Comparison of ENCODE assay signal across 10 cellular contexts in genomic region chr6:168851460-168852103, GRCh38.
DNase-seq lines count a peak whose midpoint lies in the region; TF ChIP-seq lines count a peak whose summit lies in the region.
"Had no signal": no experiment of that assay in that cellular context is flagged by ENCODE, and none has a peak within 500 bp of the region (broad histone marks: within the 10 kb centered on the region; RNA-seq: fewer than 3 reads in every experiment).

No MANE protein-coding gene starts in this region.

- no peaks in the 10 kb centered on the region for H3K36me3 Mint-ChIP-seq in brain

- peaks cover 0 to 13% of the 10 kb centered on the region in 2 donors for H3K4me1 ChIP-seq in muscle layer of duodenum (ENCODE audit: control insufficient read depth in 1 of 2, insufficient read depth in 2 of 2, low read length in 2 of 2)

- H3K27me3 ChIP-seq in AG04450 (ENCODE audit: control insufficient read depth, insufficient read depth, low read length) (no peaks in the 10 kb centered on the region), muscle layer of duodenum (ENCODE audit: low read depth, low read length) (no peaks in the 10 kb centered on the region)

- no peaks in the 10 kb centered on the region for H3K27me3 Mint-ChIP-seq in brain
- H3K27me3 Mint-ChIP-seq: stimulated activated naive CD8-positive, alpha-beta T cell treated with anti-CD3 and anti-CD28 coated beads, Interleukin-15, Interleukin-2, amounts not matched to agents 100 ng/mL and 50 ng/mL, for 24 hours had no signal

- H3K27ac ChIP-seq in AG04450 (ENCODE audit: low read depth, low read length) (no peak overlapping the region), muscle layer of duodenum (ENCODE audit: low read length) (no peak overlapping the region)

- H3K36me3 ChIP-seq in muscle layer of duodenum (ENCODE audit: control insufficient read depth in 1 of 2, insufficient read depth in 2 of 2, low read length in 2 of 2) = no peaks in the 10 kb centered on the region

- DNase-seq in AG04450 (ENCODE audit: low read depth, low spot score) = no peak
- no peak for DNase-seq in HFF-Myc (ENCODE audit: extremely low read depth, low read depth)
- no peak for DNase-seq in stimulated activated CD4-positive, alpha-beta T cell treated with anti-CD3 and anti-CD28 coated beads, Interleukin-2, amount 100 ng/mL, for 48 hours
- no peak for DNase-seq in midbrain (lab: John Stamatoyannopoulos, UW)
- DNase-seq in activated CD4-positive, alpha-beta T cell treated with anti-CD3 and anti-CD28 coated beads, Interleukin-2, amount 50 U/mL, for 4 hours = no peak
- DNase-seq in activated CD4-positive, alpha-beta T cell treated with anti-CD3 and anti-CD28 coated beads for 4 hours = no peak
- DNase-seq: NCI-H526 had no signal

- H3K4me3 ChIP-seq in AG04450 (ENCODE audit: low read depth, low read length) = peak overlapping the region; percentile 34
- H3K4me3 ChIP-seq in HFF-Myc (replicated peaks; ENCODE audit: low read depth, low read length) = peak overlapping the region; percentile 27
- peak overlapping the region; percentile 44 to 47 for H3K4me3 ChIP-seq in muscle layer of duodenum (ENCODE audit: low read depth in 1 of 2, low read length in 2 of 2)

- peak overlapping the region in 3 of 5 experiments; percentile 20 to 40 (median 27) for H3K4me3 Mint-ChIP-seq in brain
- H3K4me3 Mint-ChIP-seq: stimulated activated naive CD8-positive, alpha-beta T cell treated with anti-CD3 and anti-CD28 coated beads, Interleukin-15, Interleukin-2, amounts not matched to agents 100 ng/mL and 50 ng/mL, for 24 hours had no signal

- no peak for TF ChIP-seq CTCF in AG04450 (IDR thresholded peaks at IDR 0.05; ENCODE audit: low read depth, low read length)
- no peak for TF ChIP-seq CTCF in HFF-Myc (IDR thresholded peaks at IDR 0.05; ENCODE audit: low read depth, low read length, missing control alignments)
- no peak for TF ChIP-seq CTCF in brain (conservative IDR thresholded peaks at IDR 0.05)

- CTCF ChIA-PET in AG04450 (lab: Charles Lee) = no interaction called here

- H3K9me3 Mint-ChIP-seq in brain = peaks cover 0 to 2% (median 0%) of the 10 kb centered on the region in 5 experiments
- H3K9me3 Mint-ChIP-seq: stimulated activated naive CD8-positive, alpha-beta T cell treated with anti-CD3 and anti-CD28 coated beads, Interleukin-15, Interleukin-2, amounts not matched to agents 100 ng/mL and 50 ng/mL, for 24 hours had no signal

- H3K27ac Mint-ChIP-seq in brain = peak overlapping the region in 2 of 5 experiments; percentile 62 to 80
- H3K27ac Mint-ChIP-seq: stimulated activated naive CD8-positive, alpha-beta T cell treated with anti-CD3 and anti-CD28 coated beads, Interleukin-15, Interleukin-2, amounts not matched to agents 100 ng/mL and 50 ng/mL, for 24 hours had no signal

- H3K9me3 ChIP-seq in AG04450 (ENCODE audit: control insufficient read depth, insufficient read depth, low read length) (peaks cover 41% of the 10 kb centered on the region), muscle layer of duodenum (ENCODE audit: control insufficient read depth in 1 of 2, low read length in 2 of 2) (no peaks in the 10 kb centered on the region)

- POLR2A ChIA-PET in AG04450 (lab: Yijun Ruan, JAX) = no interaction called here

- H3K4me1 Mint-ChIP-seq in brain = peaks cover 19% of the 10 kb centered on the region
